Comparison of ENCODE assay signal across 17 cellular contexts in genomic region chr6:2872417-2873358, GRCh38. TPM values are rescaled to one million over a fixed set of nuclear protein-coding genes. Genes with fewer than 3 reads are reported as not detected.
DNase-seq lines count a peak whose midpoint lies in the region; ATAC-seq and TF ChIP-seq lines count a peak whose summit lies in the region.
"Had no signal": no experiment of that assay in that cellular context is flagged by ENCODE, and none has a peak within 500 bp of the region (broad histone marks: within the 10 kb centered on the region; RNA-seq: fewer than 3 reads in every experiment).

No MANE protein-coding gene starts in this region.

- no peak overlapping the region for H4K8ac ChIP-seq in neuronal stem cell (ENCODE audit: low read depth, low read length)

- no peak for DNase-seq in CD4-positive, alpha-beta T cell
- no peak for DNase-seq in effector memory CD8-positive, alpha-beta T cell
- DNase-seq in neuronal stem cell (ENCODE audit: low spot score) (no peak), foreskin fibroblast (no peak), HT-29 (ENCODE audit: low spot score) (no peak)
- DNase-seq: body of pancreas, cortex of kidney, erythroblast, glutamatergic neuron, natural killer cell, NCI-H1092 treated with DMSO at 0.1 percent for 48 hours, NCI-H69 had no signal

- no peak overlapping the region for H2BK12ac ChIP-seq in neuronal stem cell (ENCODE audit: low read length)

- no peaks in the 10 kb centered on the region for H3K9me3 Mint-ChIP-seq in CD4-positive, alpha-beta T cell
- H3K9me3 Mint-ChIP-seq in effector memory CD8-positive, alpha-beta T cell = peaks cover 0 to 1% of the 10 kb centered on the region in 2 donors
- H3K9me3 Mint-ChIP-seq: natural killer cell had no signal

- H3K9ac ChIP-seq in neuronal stem cell (ENCODE audit: low read depth, low read length, poor library complexity) = no peak overlapping the region

- H4K91ac ChIP-seq in neuronal stem cell (ENCODE audit: low read depth, low read length, poor library complexity) = peak overlapping the region; percentile 9

- POLR2A ChIA-PET in CD4-positive, alpha-beta T cell (lab: Charles Lee) = interaction anchor here (1.6 kb wide), 1 partner anchor 14 kb away, joined by 5 read pairs; no protein-coding TSS in a partner anchor
- POLR2A ChIA-PET in HEK293 (lab: Yijun Ruan, JAX) = no interaction called here

- H3K23ac ChIP-seq in neuronal stem cell (ENCODE audit: low read depth, low read length, poor library complexity) = peak overlapping the region; percentile 48

- no peak overlapping the region for H2BK15ac ChIP-seq in neuronal stem cell (ENCODE audit: low read length)

- H3K4me1 ChIP-seq in HEK293 (ENCODE audit: control insufficient read depth, insufficient read depth, low read length) = no peaks in the 10 kb centered on the region
- H3K4me1 ChIP-seq in neuronal stem cell (ENCODE audit: control insufficient read depth in 2 of 2, insufficient read depth in 1 of 2, low read depth in 1 of 2, low read length in 2 of 2) = peaks cover 10 to 20% of the 10 kb centered on the region in 2 donors

- H3K27ac Mint-ChIP-seq in CD4-positive, alpha-beta T cell = peak overlapping the region; percentile 87
- peak overlapping the region; percentile 10 to 88 for H3K27ac Mint-ChIP-seq in effector memory CD8-positive, alpha-beta T cell
- H3K27ac Mint-ChIP-seq: natural killer cell had no signal

- H3K4me3 ChIP-seq in HEK293 (ENCODE audit: low read depth, low read length) (no peak overlapping the region), neuronal stem cell (ENCODE audit: low read length in 2 of 2) (no peak overlapping the region), foreskin fibroblast (ENCODE audit: low read depth in 1 of 2, low read length in 2 of 2) (no peak overlapping the region)
- H3K4me3 ChIP-seq: body of pancreas, SK-N-MC had no signal

- H3K4ac ChIP-seq in neuronal stem cell (ENCODE audit: low read length) = no peak overlapping the region

- intact Hi-C loops in CD4-positive, alpha-beta T cell (cut with DNase I, micrococcal nuclease) = no loop called here

- H3K79me1 ChIP-seq in neuronal stem cell (ENCODE audit: low read depth, low read length) = no peaks in the 10 kb centered on the region

- peaks cover 64% of the 10 kb centered on the region for H3K4me1 Mint-ChIP-seq in CD4-positive, alpha-beta T cell (ENCODE audit: low read depth)
- peaks cover 29 to 46% of the 10 kb centered on the region in 2 donors for H3K4me1 Mint-ChIP-seq in effector memory CD8-positive, alpha-beta T cell (ENCODE audit: low read depth in 2 of 2)

- no peaks in the 10 kb centered on the region for H3K27me3 ChIP-seq in CD4-positive, alpha-beta T cell (ENCODE audit: control insufficient read depth, insufficient read depth, low read length)
- H3K27me3 ChIP-seq in neuronal stem cell (ENCODE audit: control insufficient read depth in 3 of 3, insufficient read depth in 3 of 3, low read depth in 1 of 3, low read length in 3 of 3) = peaks cover 0 to 14% (median 6%) of the 10 kb centered on the region in 3 experiments
- H3K27me3 ChIP-seq: body of pancreas had no signal

- no peaks in the 10 kb centered on the region for H3K36me3 ChIP-seq in HEK293 (ENCODE audit: control insufficient read depth in 2 of 2, insufficient read depth in 1 of 2, low read length in 2 of 2)
- H3K36me3 ChIP-seq in neuronal stem cell (replicated peaks in 1 of 2; ENCODE audit: control insufficient read depth in 2 of 2, insufficient read depth in 2 of 2, low read length in 2 of 2) = no peaks in the 10 kb centered on the region

- H3K4me2 ChIP-seq in neuronal stem cell (ENCODE audit: insufficient read depth, low read length, poor library complexity, severe bottlenecking) = no peak overlapping the region

- CTCF ChIA-PET in CD4-positive, alpha-beta T cell (lab: Charles Lee) = no interaction called here
- CTCF ChIA-PET in HEK293 (lab: Yijun Ruan, JAX) = no interaction called here

- H3K36me3 Mint-ChIP-seq in CD4-positive, alpha-beta T cell (ENCODE audit: low read depth) = peaks cover 3% of the 10 kb centered on the region
- H3K36me3 Mint-ChIP-seq in effector memory CD8-positive, alpha-beta T cell (ENCODE audit: insufficient read depth) = peaks cover 8% of the 10 kb centered on the region
- H3K36me3 Mint-ChIP-seq: natural killer cell had no signal

- no CpG with 5 or more reads among the region's 8 CpGs for WGBS in neuronal stem cell (ENCODE audit: extremely low coverage in 2 of 2, insufficient read length in 2 of 2, insufficient replicate concordance in 1 of 2), 2 donors

- no peak overlapping the region for H3K27ac ChIP-seq in CD4-positive, alpha-beta T cell (ENCODE audit: low read depth, low read length)
- H3K27ac ChIP-seq in HEK293 (ENCODE audit: extremely low read depth, low read depth, low read length) (no peak overlapping the region), neuronal stem cell (replicated peaks; ENCODE audit: low read length) (no peak overlapping the region)
- H3K27ac ChIP-seq: body of pancreas, HL-60, SK-N-MC had no signal

- no peak overlapping the region for H2BK120ac ChIP-seq in neuronal stem cell (ENCODE audit: low read depth, low read length)

- H3K14ac ChIP-seq in neuronal stem cell (ENCODE audit: low read length) = peak overlapping the region; percentile 60

- H2BK5ac ChIP-seq in neuronal stem cell (ENCODE audit: low read length) = no peak overlapping the region

- peak overlapping the region; percentile 51 for H3K4me3 Mint-ChIP-seq in CD4-positive, alpha-beta T cell
- no peak overlapping the region for H3K4me3 Mint-ChIP-seq in effector memory CD8-positive, alpha-beta T cell
- H3K4me3 Mint-ChIP-seq: natural killer cell had no signal

- no peaks in the 10 kb centered on the region for H3K9me3 ChIP-seq in CD4-positive, alpha-beta T cell (ENCODE audit: control insufficient read depth, low read length)
- no peaks in the 10 kb centered on the region for H3K9me3 ChIP-seq in HEK293 (ENCODE audit: control insufficient read depth, insufficient read depth, low read depth, low read length)
- no peaks in the 10 kb centered on the region for H3K9me3 ChIP-seq in neuronal stem cell (replicated peaks in 1 of 2; ENCODE audit: control insufficient read depth in 2 of 2, insufficient read depth in 1 of 2, low read depth in 1 of 2, low read length in 2 of 2)
- H3K9me3 ChIP-seq: body of pancreas had no signal

- peak overlapping the region; percentile 32 for H2AK5ac ChIP-seq in neuronal stem cell (ENCODE audit: low read depth, low read length)

- peak overlapping the region; percentile 44 for H3K18ac ChIP-seq in neuronal stem cell (ENCODE audit: low read length)

- ATAC-seq in CD4-positive, alpha-beta T cell (ENCODE audit: poor library complexity) = no peak
- ATAC-seq in effector memory CD8-positive, alpha-beta T cell (replicated peaks) = no peak
- ATAC-seq in GM21526 (IDR thresholded peaks at IDR 0.05; ENCODE audit: low FRiP score, unreplicated experiment) = no peak
- ATAC-seq: body of pancreas, natural killer cell, Panc1 had no signal

- no peak for TF ChIP-seq CTCF in CD4-positive, alpha-beta T cell (IDR thresholded peaks at IDR 0.05)
- TF ChIP-seq CTCF in HEK293 (tag by site-specific recombination; IDR thresholded peaks at IDR 0.05) (no peak), foreskin fibroblast (IDR thresholded peaks at IDR 0.05; ENCODE audit: low read depth, low read length) (no peak)

- no peaks in the 10 kb centered on the region for H3K27me3 Mint-ChIP-seq in CD4-positive, alpha-beta T cell
- no peaks in the 10 kb centered on the region for H3K27me3 Mint-ChIP-seq in effector memory CD8-positive, alpha-beta T cell

- no peak overlapping the region for H2AFZ ChIP-seq in neuronal stem cell (ENCODE audit: low read length)

TF ChIP-seq in HEK293, 187 proteins besides CTCF, POLR2A, EP300 and RAD21:
- no peak for TF ChIP-seq ZNF391 (tag by site-specific recombination; IDR thresholded peaks at IDR 0.05; ENCODE audit: borderline replicate concordance, low read depth)
- peak; percentile 15; the same call in 1 of the 2 replicates for TF ChIP-seq GLIS1 (tag by site-specific recombination; IDR thresholded peaks at IDR 0.05)

RNA-seq across cellular contexts. Expression of gene SERPINB9, which starts 30.4 kb away (rescaled TPM):
- 10 to 100 TPM; 25.8 to 27.4 TPM for total RNA-seq in CD4-positive, alpha-beta T cell
- polyA plus RNA-seq in neuronal stem cell (2013, experiment 1 of 2) = 0.96 TPM
- 1.1 TPM for polyA plus RNA-seq in neuronal stem cell (2013, experiment 2 of 2)
- 2.0 and 2.9 TPM in 2 replicates for total RNA-seq in HT-29 (2014; rRNA removed; shearing (Covaris generic))

RNA-seq across cellular contexts. Expression of gene SERPINB1, which starts 31.0 kb away (rescaled TPM):
- total RNA-seq in CD4-positive, alpha-beta T cell = 10 to 100 TPM; 58.3 to 58.4 TPM
- polyA plus RNA-seq in neuronal stem cell (2013, experiment 1 of 2) = 13.3 TPM
- polyA plus RNA-seq in neuronal stem cell (2013, experiment 2 of 2) = 14.7 TPM
- 75.5 and 93.2 TPM in 2 replicates for total RNA-seq in HT-29 (2014; rRNA removed; shearing (Covaris generic))
